1 cellular context compared by ENCODE assay signal in the genomic region with DNA sequence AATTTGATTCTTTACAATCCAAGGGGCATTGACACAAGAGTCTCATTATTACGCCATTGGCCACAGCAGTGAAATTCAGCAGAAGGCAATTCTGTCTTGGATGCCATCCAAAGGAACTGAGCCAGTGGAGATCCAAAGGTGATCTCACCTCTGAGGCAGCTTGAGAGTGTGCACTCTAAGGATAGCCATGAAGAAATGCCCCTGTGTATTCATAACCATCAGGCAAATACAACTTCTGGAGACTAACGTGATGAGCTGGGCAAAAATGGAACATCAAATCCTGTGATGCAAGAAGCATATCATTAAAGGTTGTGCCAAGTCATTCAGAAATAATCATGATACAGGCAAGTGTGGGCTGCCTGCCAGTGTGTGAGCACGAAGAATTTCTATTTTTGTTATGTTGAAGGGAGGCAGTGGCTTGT.
TF ChIP-seq lines count a peak whose summit lies in the region.

No MANE protein-coding gene starts in this region.

TF ChIP-seq in GM23338, 12 proteins besides CTCF, POLR2A, EP300 and RAD21 (continued from another document):
- no peak for TF ChIP-seq ZNF462 (CRISPR knock-in tag; IDR thresholded peaks at IDR 0.05)
